ENCODE assay signal across 8 cellular contexts in the genomic region with DNA sequence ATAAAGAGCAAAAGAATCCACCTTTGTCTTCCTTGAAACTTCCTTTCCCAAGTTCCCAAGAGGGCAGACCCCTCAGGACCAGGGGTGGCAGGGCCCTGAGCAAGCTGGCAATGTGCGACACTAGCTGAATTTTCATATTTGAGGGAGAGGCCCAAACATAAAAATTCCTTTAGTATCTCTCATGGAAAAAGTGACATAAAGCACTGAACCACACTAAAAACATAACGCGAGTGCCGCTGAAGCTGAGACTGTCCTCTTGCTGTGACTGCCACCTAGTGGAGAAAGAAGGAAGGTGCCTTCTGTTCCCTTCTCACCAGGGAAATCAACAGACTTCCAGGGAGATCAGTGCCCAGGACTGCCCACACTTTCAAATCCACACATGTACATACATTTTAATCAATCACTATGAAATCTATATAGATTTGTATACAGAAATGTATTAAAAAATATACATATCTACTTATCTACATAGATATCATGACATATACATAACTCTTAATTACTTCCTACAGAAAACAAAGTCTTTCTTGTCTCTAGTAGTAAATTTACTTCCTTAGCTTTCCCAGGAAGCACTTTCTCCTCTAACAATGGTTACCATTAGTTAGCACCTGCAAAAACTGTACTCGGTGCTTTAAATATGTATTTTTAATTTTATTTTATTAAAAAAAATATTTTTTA. TPM values are rescaled to one million over a fixed set of nuclear protein-coding genes. Genes with fewer than 3 reads are reported as not detected.
DNase-seq lines count a peak whose midpoint lies in the region; ATAC-seq and TF ChIP-seq lines count a peak whose summit lies in the region.

No MANE protein-coding gene starts in this region.

- H3K4me3 ChIP-seq in choroid plexus epithelial cell (ENCODE audit: low read depth, low read length), result no peak overlapping the region

- peak; percentile 98 for TF ChIP-seq CTCF in choroid plexus epithelial cell (conservative IDR thresholded peaks at IDR 0.05; ENCODE audit: low read depth, low read length)

- DNase-seq in DMS 273 treated with DMSO at 0.1 percent for 48 hours (lab: John Stamatoyannopoulos, UW) (peak; percentile 30), NCI-H460 (ENCODE audit: extremely low read depth, low read depth) (peak; percentile 85), choroid plexus epithelial cell (ENCODE audit: low read depth) (peak; percentile 97), left colon (peak; percentile 68 to 76)
- DNase-seq in activated CD4-positive, alpha-beta T cell treated with anti-CD3 and anti-CD28 coated beads for 4 hours, result peak; percentile 69 to 78
- DNase-seq in stimulated activated CD4-positive, alpha-beta T cell treated with anti-CD3 and anti-CD28 coated beads, Interleukin-1b, Interleukin-23, amount 100 ng/mL, for 4 hours (ENCODE audit: low read depth in 2 of 2), result peak; percentile 32 to 63

- peak; percentile 69 for ATAC-seq in HG03045 (IDR thresholded peaks at IDR 0.05; ENCODE audit: unreplicated experiment)
- ATAC-seq in left colon, result peak; percentile 89
- ATAC-seq in GM21360 (IDR thresholded peaks at IDR 0.05; ENCODE audit: unreplicated experiment), result no peak

- intact Hi-C loops in left colon (cut with DNase I, micrococcal nuclease), result loop anchor here (2.0 to 10.0 kb wide), 4 partner anchors 51 to 239 kb away; partner anchors contain the start of genes ISCU (in 1 of the 2), SART3 (in 1 of the 2) and SSH1 (in 1 of the 2)

RNA-seq across cellular contexts. Expression of gene SSH1, which starts 53.8 kb away (rescaled TPM):
- total RNA-seq in NCI-H460 (2014; rRNA removed; shearing (Covaris generic)), result 13.9 and 19.0 TPM in 2 replicates
- polyA plus RNA-seq in NCI-H460 (2014; cell fraction: nucleus; rRNA removed), result 7.6 and 9.3 TPM in 2 replicates
- 10 to 100 TPM; 24.6 to 28.2 TPM for total RNA-seq in left colon

Comparison
In these comparisons a context has a peak if more than half of its experiments do, and no peak if none do; other contexts are left out.
1. DNase-seq: peak in every context shown above with its lines; median percentile 97 in choroid plexus epithelial cell; 85 in NCI-H460; 74 in activated CD4-positive, alpha-beta T cell treated with anti-CD3 and anti-CD28 coated beads for 4 hours; 72 in left colon; 48 in stimulated activated CD4-positive, alpha-beta T cell treated with anti-CD3 and anti-CD28 coated beads, Interleukin-1b, Interleukin-23, amount 100 ng/mL, for 4 hours; 30 in DMS 273 treated with DMSO at 0.1 percent for 48 hours.